Comparison of ENCODE assay signal across 8 cellular contexts in genomic region chr17:34998205-34998604, GRCh38. TPM values are rescaled to one million over a fixed set of nuclear protein-coding genes. Genes with fewer than 3 reads are reported as not detected.
A peak's percentile ranks its signal among the peaks of the same experiment; 100 is the strongest.
DNase-seq lines count a peak whose midpoint lies in the region; ATAC-seq and TF ChIP-seq lines count a peak whose summit lies in the region.

No MANE protein-coding gene starts in this region.

- peaks cover 6% of the 10 kb centered on the region; the same call in 1 of the 2 replicates for H3K4me1 ChIP-seq in MM.1S (ENCODE audit: low read length)

- H3K4me3 ChIP-seq in MM.1S (ENCODE audit: low read length), result no peak overlapping the region
- no peak overlapping the region for H3K4me3 ChIP-seq in WERI-Rb-1 (ENCODE audit: low read depth, low read length)
- H3K4me3 ChIP-seq in brain microvascular endothelial cell (ENCODE audit: low read depth, low read length), result no peak overlapping the region

- H3K9me3 ChIP-seq in MM.1S (replicated peaks; ENCODE audit: insufficient read depth, low read length), result no peaks in the 10 kb centered on the region
- H3K9me3 ChIP-seq in WERI-Rb-1 (ENCODE audit: severe bottlenecking), result no peaks in the 10 kb centered on the region

- H4K20me1 ChIP-seq in MM.1S (ENCODE audit: insufficient read depth, low read length), result no peaks in the 10 kb centered on the region

- H3K27me3 Mint-ChIP-seq in immature natural killer cell (ENCODE audit: low read depth in 3 of 3), result peaks cover 0 to 6% (median 5%) of the 10 kb centered on the region in 3 donors

- peak; percentile 89 for TF ChIP-seq CTCF in MM.1S (IDR thresholded peaks at IDR 0.05; ENCODE audit: low read length)
- peak; percentile 97 for TF ChIP-seq CTCF in WERI-Rb-1 (IDR thresholded peaks at IDR 0.05; ENCODE audit: low read depth, low read length)
- TF ChIP-seq CTCF in brain microvascular endothelial cell (IDR thresholded peaks at IDR 0.05; ENCODE audit: low read depth, low read length, missing control alignments), result peak; percentile 97

- no peak overlapping the region for H3K4me2 ChIP-seq in MM.1S (ENCODE audit: low read depth, low read length)

- no peak overlapping the region for H3K4me3 Mint-ChIP-seq in immature natural killer cell

- H3K27ac ChIP-seq in MM.1S (ENCODE audit: low read length) (no peak overlapping the region), WERI-Rb-1 (no peak overlapping the region), brain microvascular endothelial cell (no peak overlapping the region)

- peaks cover 0 to 33% (median 10%) of the 10 kb centered on the region in 3 donors for H3K36me3 Mint-ChIP-seq in immature natural killer cell

- H2AFZ ChIP-seq in MM.1S (ENCODE audit: low read length), result no peak overlapping the region

- H3K79me2 ChIP-seq in MM.1S (ENCODE audit: low read length), result 0 out of 2 replicates have a peak, but pooled peaks cover 3% of the 10 kb centered on the region

- H3K27ac Mint-ChIP-seq in immature natural killer cell, result peak overlapping the region in 5 of 6 donors; percentile 43 to 90 (median 76)

- no peak overlapping the region for H3K9ac ChIP-seq in MM.1S (ENCODE audit: low read length)

- DNase-seq in NCI-H524 (lab: John Stamatoyannopoulos, UW), result peak; percentile 0 to 58
- DNase-seq in NCI-H524 treated with DMSO at 0.1 percent for 48 hours (lab: John Stamatoyannopoulos, UW), result no peak
- peak; percentile 56 for DNase-seq in MM.1S
- DNase-seq in WERI-Rb-1, result peak; percentile 83
- DNase-seq in brain microvascular endothelial cell, result peak; percentile 58
- peak; percentile 69 to 77 (median 74) for DNase-seq in immature natural killer cell
- DNase-seq in stimulated activated CD4-positive, alpha-beta T cell treated with anti-CD3 and anti-CD28 coated beads, Interleukin-12 subunit alpha, Interleukin-12 subunit beta, amount 100 ng/mL, for 48 hours (ENCODE audit: low read depth in 2 of 3, low spot score in 1 of 3), result peak; percentile 70 to 80 (median 72)

- ATAC-seq in HG02571 (IDR thresholded peaks at IDR 0.05; ENCODE audit: unreplicated experiment), result no peak

- no peaks in the 10 kb centered on the region for H3K9me3 Mint-ChIP-seq in immature natural killer cell

- no peaks in the 10 kb centered on the region for H3K9me2 ChIP-seq in MM.1S (replicated peaks; ENCODE audit: insufficient read depth, low read length)

- no peaks in the 10 kb centered on the region for H3F3A ChIP-seq in MM.1S (ENCODE audit: insufficient read depth, low read length)

- in situ Hi-C loops in brain microvascular endothelial cell (cut with HindIII; ENCODE audit: low pct_ligation_motif_present, low sequenced_read_pairs), result no loop called here

- H3K36me3 ChIP-seq in MM.1S (replicated peaks; ENCODE audit: insufficient read depth, low read length), result peaks cover 3% of the 10 kb centered on the region; the same call in 1 of the 2 replicates
- H3K36me3 ChIP-seq in WERI-Rb-1, result peaks cover 86% of the 10 kb centered on the region
- peaks cover 16% of the 10 kb centered on the region for H3K36me3 ChIP-seq in brain microvascular endothelial cell (replicated peaks)

- no peaks in the 10 kb centered on the region for H3K27me3 ChIP-seq in MM.1S (replicated peaks; ENCODE audit: insufficient read depth, low read length)
- H3K27me3 ChIP-seq in WERI-Rb-1 (ENCODE audit: insufficient read depth, low read depth, severe bottlenecking), result no peaks in the 10 kb centered on the region
- H3K27me3 ChIP-seq in brain microvascular endothelial cell (replicated peaks), result no peaks in the 10 kb centered on the region

- H3K4me1 Mint-ChIP-seq in immature natural killer cell, result peaks cover 9 to 14% of the 10 kb centered on the region in 2 donors

RNA-seq across cellular contexts. Expression of gene LIG3, which starts 17.9 kb away (rescaled TPM):
- polyA plus RNA-seq in immature natural killer cell, result 10 to 100 TPM in 2 of 3 donors, 1 to 10 TPM in 1; 8.6 to 24.5 (median 13.4) TPM

RNA-seq across cellular contexts. Expression of gene ZNF830, which starts 36.9 kb away (rescaled TPM):
- 10 to 100 TPM; 12.2 to 29.4 (median 18.1) TPM for polyA plus RNA-seq in immature natural killer cell

RNA-seq across cellular contexts. Expression of gene CCT6B, which starts 36.9 kb away (rescaled TPM):
- 1 to 10 TPM in 2 of 3 donors, not detected in 1; 1.4 to 2.7 TPM for polyA plus RNA-seq in immature natural killer cell
